Comparison of ENCODE assay signal across 23 cellular contexts in genomic region chr20:18613553-18613952, GRCh38. TPM values are rescaled to one million over a fixed set of nuclear protein-coding genes. Genes with fewer than 3 reads are reported as not detected.
DNase-seq lines count a peak whose midpoint lies in the region; ATAC-seq, FAIRE-seq and TF ChIP-seq lines count a peak whose summit lies in the region.
"Had no signal": no experiment of that assay in that cellular context is flagged by ENCODE, and none has a peak within 500 bp of the region (broad histone marks: within the 10 kb centered on the region; RNA-seq: fewer than 3 reads in every experiment).

No MANE protein-coding gene starts in this region.

- H3K9me3 Mint-ChIP-seq in stimulated activated naive B cell treated with anti-CD40 and anti-IgM and Interleukin-4, amounts not matched to agents 10 μg/mL and 1 μg/mL and 100 μg/mL, for 72 hours: peaks cover 1 to 4% of the 10 kb centered on the region in 2 donors
- H3K9me3 Mint-ChIP-seq: activated T-helper 1 cell treated with anti-CD3 and anti-CD28 coated beads, Interleukin-12 subunit alpha, Interleukin-12 subunit beta, Interleukin-2, Interleukin-4 antibody, amounts not matched to agents 30 ng/mL and 10 ng/mL and 1 ng/mL, durations not matched to agents 14 hours and 24 hours and 36 hours; central memory CD8-positive, alpha-beta T cell had no signal

- CTCF ChIA-PET in A673 (lab: Charles Lee): no interaction called here

- FAIRE-seq in RCC 7860 (lab: Jason Lieb, UNC): no peak
- FAIRE-seq: frontal cortex had no signal

- H3K4me3 ChIP-seq in A673 (ENCODE audit: low read depth, low read length, poor library complexity, severe bottlenecking): no peak overlapping the region
- H3K4me3 ChIP-seq in body of pancreas: no peak overlapping the region
- H3K4me3 ChIP-seq: PC-9, psoas muscle, SK-N-MC, thoracic aorta had no signal

- H3K4me1 Mint-ChIP-seq in stimulated activated naive B cell treated with anti-CD40 and anti-IgM and Interleukin-4, amounts not matched to agents 10 μg/mL and 1 μg/mL and 100 μg/mL, for 72 hours: peaks cover 0 to 3% of the 10 kb centered on the region in 2 donors

- TF ChIP-seq POLR2A in body of pancreas (IDR thresholded peaks at IDR 0.05): no peak

- H3K27ac Mint-ChIP-seq in stimulated activated naive B cell treated with anti-CD40 and anti-IgM and Interleukin-4, amounts not matched to agents 10 μg/mL and 1 μg/mL and 100 μg/mL, for 72 hours: no peak overlapping the region
- H3K27ac Mint-ChIP-seq: activated T-helper 1 cell treated with anti-CD3 and anti-CD28 coated beads, Interleukin-12 subunit alpha, Interleukin-12 subunit beta, Interleukin-2, Interleukin-4 antibody, amounts not matched to agents 30 ng/mL and 10 ng/mL and 1 ng/mL, durations not matched to agents 14 hours and 24 hours and 36 hours had no signal

- TF ChIP-seq CTCF in A673 (conservative IDR thresholded peaks at IDR 0.05; ENCODE audit: low read depth, low read length) (0 out of 2 replicates have a peak, but pooled peaks have one; percentile 13), body of pancreas (IDR thresholded peaks at IDR 0.05) (no peak)

- intact Hi-C loops in A673 (cut with micrococcal nuclease; ENCODE audit: unreplicated experiment) (no loop called here), body of pancreas (cut with DNase I) (no loop called here)

- H3K36me3 ChIP-seq in A673 (ENCODE audit: insufficient read depth, low read length, poor library complexity, severe bottlenecking) (no peaks in the 10 kb centered on the region), body of pancreas (replicated peaks in 1 of 2; ENCODE audit: insufficient read depth in 1 of 2, low read depth in 2 of 2) (no peaks in the 10 kb centered on the region)
- H3K36me3 ChIP-seq: BE2C had no signal

- no peaks in the 10 kb centered on the region for H3K9me3 ChIP-seq in A673 (ENCODE audit: low read depth, low read length, poor library complexity, severe bottlenecking)
- H3K9me3 ChIP-seq in body of pancreas: no peaks in the 10 kb centered on the region
- H3K9me3 ChIP-seq: BE2C, psoas muscle, thoracic aorta had no signal

- H3K27me3 Mint-ChIP-seq in stimulated activated naive B cell treated with anti-CD40 and anti-IgM and Interleukin-4, amounts not matched to agents 10 μg/mL and 1 μg/mL and 100 μg/mL, for 72 hours: no peaks in the 10 kb centered on the region
- H3K27me3 Mint-ChIP-seq: central memory CD8-positive, alpha-beta T cell had no signal

- no peak for DNase-seq in A673 (ENCODE audit: low spot score)
- peak; percentile 14 for DNase-seq in Daoy (ENCODE audit: low read depth)
- DNase-seq in RCC 7860 (ENCODE audit: low spot score): peak; percentile 10
- no peak for DNase-seq in body of pancreas
- DNase-seq in midbrain (lab: John Stamatoyannopoulos, UW): no peak
- no peak for DNase-seq in stimulated activated naive B cell treated with anti-CD40 and anti-IgM and Interleukin-4, amounts not matched to agents 10 μg/mL and 1 μg/mL and 100 μg/mL, for 72 hours
- DNase-seq: BE2C; effector CD8-positive, alpha-beta T cell; Karpas-422; NCI-H2171 treated with DMSO at 0.1 percent for 48 hours; NCI-H69; PC-9; psoas muscle; T1000 had no signal

- H3K27ac ChIP-seq in A673 (ENCODE audit: low read depth, low read length, poor library complexity, severe bottlenecking) (no peak overlapping the region), body of pancreas (no peak overlapping the region)
- H3K27ac ChIP-seq: PC-9, psoas muscle, SK-N-MC, thoracic aorta had no signal

- H3K4me1 ChIP-seq in A673 (ENCODE audit: insufficient read depth, low read length, poor library complexity, severe bottlenecking) (no peaks in the 10 kb centered on the region), body of pancreas (no peaks in the 10 kb centered on the region)
- H3K4me1 ChIP-seq: BE2C, psoas muscle had no signal

- H3K36me3 Mint-ChIP-seq in stimulated activated naive B cell treated with anti-CD40 and anti-IgM and Interleukin-4, amounts not matched to agents 10 μg/mL and 1 μg/mL and 100 μg/mL, for 72 hours: peaks cover 24 to 47% of the 10 kb centered on the region in 2 donors

- POLR2A ChIA-PET in A673 (lab: Charles Lee; ENCODE audit: low non-redundant PET): no interaction called here

- 85 to 88% methylated on average over 2 of the region's 2 CpGs for WGBS in body of pancreas, 2 donors

- no peaks in the 10 kb centered on the region for H3K27me3 ChIP-seq in A673 (replicated peaks; ENCODE audit: insufficient read depth, low read depth, low read length, poor library complexity)
- no peaks in the 10 kb centered on the region for H3K27me3 ChIP-seq in body of pancreas
- H3K27me3 ChIP-seq: BE2C had no signal

- ATAC-seq in esophagus mucosa: peak; percentile 99
- no peak for ATAC-seq in HG03159 (IDR thresholded peaks at IDR 0.05; ENCODE audit: unreplicated experiment)
- ATAC-seq in body of pancreas: no peak
- no peak for ATAC-seq in stimulated activated naive B cell treated with anti-CD40 and anti-IgM and Interleukin-4, amounts not matched to agents 10 μg/mL and 1 μg/mL and 100 μg/mL, for 72 hours (replicated peaks)
- ATAC-seq: HCT116, left lobe of liver, psoas muscle had no signal

- H3K4me3 Mint-ChIP-seq in stimulated activated naive B cell treated with anti-CD40 and anti-IgM and Interleukin-4, amounts not matched to agents 10 μg/mL and 1 μg/mL and 100 μg/mL, for 72 hours: no peak overlapping the region
- H3K4me3 Mint-ChIP-seq: activated T-helper 1 cell treated with anti-CD3 and anti-CD28 coated beads, Interleukin-12 subunit alpha, Interleukin-12 subunit beta, Interleukin-2, Interleukin-4 antibody, amounts not matched to agents 30 ng/mL and 10 ng/mL and 1 ng/mL, durations not matched to agents 14 hours and 24 hours and 36 hours; central memory CD8-positive, alpha-beta T cell had no signal

- no TSS peak for BruUV-seq in A673 (replicated peaks; lab: Mats Ljungman, UMichigan)

RNA-seq across cellular contexts. Expression of gene DTD1, which starts 25.7 kb away (rescaled TPM):
- total RNA-seq in A673 (2021) (16.6 and 23.8 TPM in 2 replicates), esophagus mucosa (36.1 TPM), body of pancreas (10 to 100 TPM in 1 of 2 donors, 1 to 10 TPM in 1; 8.9 to 16.1 TPM)
- 80.6 and 107 TPM in 2 replicates for total RNA-seq in Daoy (2014; rRNA removed; shearing (Covaris generic))

RNA-seq across cellular contexts. Expression of gene SMIM26, which starts 46.3 kb away (rescaled TPM):
- 56.6 and 57.7 TPM in 2 replicates for total RNA-seq in A673 (2021)
- total RNA-seq in Daoy (2014; rRNA removed; shearing (Covaris generic)): 83.7 and 85.6 TPM in 2 replicates
- total RNA-seq in esophagus mucosa: 57.7 TPM
- total RNA-seq in body of pancreas: 10 to 100 TPM; 41.2 to 58.4 TPM

Comparison
In these comparisons a context has a peak if more than half of its experiments do, and no peak if none do; other contexts are left out.
1. DNase-seq: peak in Daoy (single experiment) and RCC 7860 (single experiment); none in A673 (single experiment), body of pancreas (0 of 4), midbrain (single experiment) and stimulated activated naive B cell treated with anti-CD40 and anti-IgM and Interleukin-4, amounts not matched to agents 10 μg/mL and 1 μg/mL and 100 μg/mL, for 72 hours (single experiment).